In the genomic region with DNA sequence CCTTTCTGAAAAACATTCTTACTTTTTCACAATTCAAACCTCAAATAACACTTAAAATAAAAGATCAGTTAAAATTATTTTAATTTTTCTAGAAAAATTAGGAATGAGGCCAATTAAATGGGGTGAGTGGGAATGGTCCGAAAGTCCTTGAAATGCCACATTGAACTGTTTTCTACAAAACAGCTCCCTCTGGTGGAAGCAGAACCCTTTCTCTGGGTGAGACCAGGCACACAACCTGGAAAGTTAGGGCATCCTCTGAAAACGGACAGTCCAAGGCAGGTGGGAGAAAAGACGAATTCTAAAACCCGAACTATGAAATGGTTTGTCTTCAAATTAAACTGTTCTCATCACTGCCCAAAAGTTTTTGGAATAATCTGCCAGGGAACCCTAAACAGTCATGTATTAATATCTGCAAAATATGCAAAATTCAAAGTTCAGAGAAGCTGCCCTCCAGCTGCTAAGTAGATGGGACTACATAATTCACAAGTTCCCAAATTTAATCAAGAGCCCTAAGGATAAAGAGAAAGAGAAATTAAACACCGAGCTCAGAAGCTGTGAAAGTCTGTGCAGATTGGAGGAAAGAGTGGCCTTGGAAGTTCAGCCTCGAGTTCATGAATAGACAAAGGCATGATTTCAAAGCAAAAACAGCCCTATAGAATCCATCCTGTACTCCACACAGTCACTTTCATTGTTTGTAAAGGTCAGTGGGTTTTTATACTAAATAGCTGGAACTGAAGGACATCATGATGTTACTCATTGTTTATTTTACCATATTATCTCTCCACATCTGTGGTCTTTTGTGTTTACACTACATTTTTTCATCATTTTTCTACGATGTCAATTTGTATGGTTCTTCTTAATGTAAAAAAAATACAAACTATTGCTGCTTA, we compare ENCODE assay signal across 8 cellular contexts.
DNase-seq lines count a peak whose midpoint lies in the region; ATAC-seq and TF ChIP-seq lines count a peak whose summit lies in the region.

No MANE protein-coding gene starts in this region.

- H3K36me3 ChIP-seq in BJ (ENCODE audit: control insufficient read depth, insufficient read depth, low read length): no peaks in the 10 kb centered on the region

- no peak overlapping the region for H3K27ac Mint-ChIP-seq in brain
- H3K27ac Mint-ChIP-seq in stimulated activated memory B cell treated with anti-CD40 and anti-IgM and Interleukin-4, amounts not matched to agents 10 μg/mL and 1 μg/mL and 100 μg/mL, for 72 hours: no peak overlapping the region

- POLR2A ChIA-PET in BJ (lab: Charles Lee): no interaction called here

- TF ChIP-seq CTCF in BJ (IDR thresholded peaks at IDR 0.05; ENCODE audit: insufficient read depth, low read depth, low read length) (peak; percentile 75), brain (conservative IDR thresholded peaks at IDR 0.05) (peak; percentile 75 to 82)

- peaks cover 15% of the 10 kb centered on the region for H3K4me1 Mint-ChIP-seq in brain
- no peaks in the 10 kb centered on the region for H3K4me1 Mint-ChIP-seq in stimulated activated memory B cell treated with anti-CD40 and anti-IgM and Interleukin-4, amounts not matched to agents 10 μg/mL and 1 μg/mL and 100 μg/mL, for 72 hours

- CTCF ChIA-PET in BJ (lab: Yijun Ruan, JAX): interaction anchor here (0.5 to 4.6 kb wide), 34 partner anchors 8 to 954 kb away, joined by 3 to 44 read pairs (median 4); no protein-coding TSS in a partner anchor

- H3K4me3 ChIP-seq in BJ (ENCODE audit: low read depth, low read length): no peak overlapping the region

- H3K4me3 Mint-ChIP-seq in brain: no peak overlapping the region
- H3K4me3 Mint-ChIP-seq in stimulated activated memory B cell treated with anti-CD40 and anti-IgM and Interleukin-4, amounts not matched to agents 10 μg/mL and 1 μg/mL and 100 μg/mL, for 72 hours: no peak overlapping the region

- H3K27me3 ChIP-seq in BJ (ENCODE audit: control insufficient read depth, insufficient read depth, low read length): no peaks in the 10 kb centered on the region; the same call in 1 of the 2 replicates

- H3K9me3 Mint-ChIP-seq in brain: peaks cover 0 to 5% (median 2%) of the 10 kb centered on the region in 5 experiments
- H3K9me3 Mint-ChIP-seq in stimulated activated memory B cell treated with anti-CD40 and anti-IgM and Interleukin-4, amounts not matched to agents 10 μg/mL and 1 μg/mL and 100 μg/mL, for 72 hours: no peaks in the 10 kb centered on the region

- H3K27me3 Mint-ChIP-seq in brain: no peaks in the 10 kb centered on the region
- H3K27me3 Mint-ChIP-seq in stimulated activated memory B cell treated with anti-CD40 and anti-IgM and Interleukin-4, amounts not matched to agents 10 μg/mL and 1 μg/mL and 100 μg/mL, for 72 hours: no peaks in the 10 kb centered on the region

- H3K36me3 Mint-ChIP-seq in brain: peaks cover 10% of the 10 kb centered on the region
- no peaks in the 10 kb centered on the region for H3K36me3 Mint-ChIP-seq in stimulated activated memory B cell treated with anti-CD40 and anti-IgM and Interleukin-4, amounts not matched to agents 10 μg/mL and 1 μg/mL and 100 μg/mL, for 72 hours

- ATAC-seq in GM18861 (IDR thresholded peaks at IDR 0.05; ENCODE audit: unreplicated experiment) (peak; percentile 45), HG03469 (IDR thresholded peaks at IDR 0.05; ENCODE audit: unreplicated experiment) (no peak)
- ATAC-seq in stimulated activated memory B cell treated with anti-CD40 and anti-IgM and Interleukin-4, amounts not matched to agents 10 μg/mL and 1 μg/mL and 100 μg/mL, for 72 hours: no peak

- DNase-seq in BJ (ENCODE audit: low read depth) (no peak), NCI-H226 (peak; percentile 32), iPS-NIHi7 (ENCODE audit: extremely low spot score) (peak; percentile 75), superior temporal gyrus (ENCODE audit: extremely low spot score) (peak; percentile 94)
